20 cellular contexts compared by ENCODE assay signal in genomic region chr2:1767939-1768691, GRCh38. TPM values are rescaled to one million over a fixed set of nuclear protein-coding genes. Genes with fewer than 3 reads are reported as not detected.
A peak's percentile ranks its signal among the peaks of the same experiment; 100 is the strongest.
DNase-seq lines count a peak whose midpoint lies in the region; ATAC-seq and TF ChIP-seq lines count a peak whose summit lies in the region.
"Had no signal": no experiment of that assay in that cellular context is flagged by ENCODE, and none has a peak within 500 bp of the region (broad histone marks: within the 10 kb centered on the region; RNA-seq: fewer than 3 reads in every experiment).

No MANE protein-coding gene starts in this region.

- H3K4me1 ChIP-seq in Panc1 (ENCODE audit: control insufficient read depth, insufficient read depth, low read length): peaks cover 20% of the 10 kb centered on the region
- no peaks in the 10 kb centered on the region for H3K4me1 ChIP-seq in HAP-1
- H3K4me1 ChIP-seq: BE2C had no signal

- BruUV-seq in Panc1 (replicated peaks; lab: Mats Ljungman, UMichigan): no TSS peak

- in situ Hi-C loops in Panc1 (cut with HindIII; ENCODE audit: low pct_unique_long_range_greater_than_20kb, low sequenced_read_pairs) (no loop called here), HAP-1 (cut with MboI; ENCODE audit: low sequenced_read_pairs) (no loop called here)

- H3K27ac Mint-ChIP-seq in type B pancreatic cell: no peak overlapping the region
- H3K27ac Mint-ChIP-seq: CD4-positive, alpha-beta T cell had no signal

- H3K9me3 ChIP-seq in Panc1 (ENCODE audit: control insufficient read depth, insufficient read depth, low read depth, low read length): no peaks in the 10 kb centered on the region
- no peaks in the 10 kb centered on the region for H3K9me3 ChIP-seq in HAP-1
- H3K9me3 ChIP-seq: BE2C, MG63, SK-N-SH had no signal

- intact Hi-C loops in Panc1 (cut with micrococcal nuclease; ENCODE audit: unreplicated experiment): loop anchor here (2.0 to 10.0 kb wide), 3 partner anchors 133 to 217 kb away; no protein-coding TSS in a partner anchor

- peaks cover 23% of the 10 kb centered on the region for H3K27me3 Mint-ChIP-seq in type B pancreatic cell
- H3K27me3 Mint-ChIP-seq: CD4-positive, alpha-beta T cell had no signal

- H3K4me3 Mint-ChIP-seq in type B pancreatic cell: no peak overlapping the region
- H3K4me3 Mint-ChIP-seq: CD4-positive, alpha-beta T cell had no signal

- H3K36me3 ChIP-seq in H7 (replicated peaks; ENCODE audit: control insufficient read depth, insufficient read depth, low read length): no peaks in the 10 kb centered on the region
- no peaks in the 10 kb centered on the region for H3K36me3 ChIP-seq in Panc1 (ENCODE audit: control insufficient read depth, insufficient read depth, low read length)
- H3K36me3 ChIP-seq in HAP-1 (replicated peaks): no peaks in the 10 kb centered on the region
- H3K36me3 ChIP-seq: BE2C, MG63 had no signal

- DNase-seq in H7 (peak; percentile 45), Panc1 (ENCODE audit: low read depth, low spot score) (no peak), mesenteric fat pad (ENCODE audit: low spot score) (peak; percentile 86), type B pancreatic cell (ENCODE audit: extremely low spot score, unreplicated experiment) (peak; percentile 50), dermis blood vessel endothelial cell (no peak), HAP-1 (ENCODE audit: low spot score in 2 of 2) (no peak)
- DNase-seq: BE2C; CD4-positive, alpha-beta T cell; COR-L47; DMS79; MG63; NCI-H1417; NCI-H187; NCI-H446; NCI-H526; SIG-M5; SK-N-SH had no signal

- no peaks in the 10 kb centered on the region for H3K36me3 Mint-ChIP-seq in type B pancreatic cell

- CTCF ChIA-PET in Panc1 (lab: Charles Lee): interaction anchor here (1.1 kb wide), 1 partner anchor 179 kb away, joined by 3 read pairs; no protein-coding TSS in a partner anchor

- H3K27ac ChIP-seq in Panc1 (ENCODE audit: low read length): peak overlapping the region; percentile 82
- H3K27ac ChIP-seq: RWPE1 had no signal

- ATAC-seq in Panc1 (no peak), HG02885 (IDR thresholded peaks at IDR 0.05; ENCODE audit: poor library complexity, unreplicated experiment) (no peak)
- ATAC-seq: HCT116 had no signal

- no peak overlapping the region for H3K4me3 ChIP-seq in H7 (ENCODE audit: insufficient read depth, low read depth, low read length)
- no peak overlapping the region for H3K4me3 ChIP-seq in Panc1 (ENCODE audit: low read depth in 2 of 2, low read length in 2 of 2)
- no peak overlapping the region for H3K4me3 ChIP-seq in HAP-1
- H3K4me3 ChIP-seq: MG63 had no signal

- H3K4me1 Mint-ChIP-seq in type B pancreatic cell (ENCODE audit: unreplicated experiment): peaks cover 10% of the 10 kb centered on the region

- H3K9me3 Mint-ChIP-seq in type B pancreatic cell: no peaks in the 10 kb centered on the region
- H3K9me3 Mint-ChIP-seq: CD4-positive, alpha-beta T cell had no signal

- POLR2A ChIA-PET in Panc1 (lab: Charles Lee): no interaction called here

- H3K27me3 ChIP-seq in H7 (ENCODE audit: control insufficient read depth, insufficient read depth, low read length) (no peaks in the 10 kb centered on the region), Panc1 (ENCODE audit: control insufficient read depth, insufficient read depth, low read length) (no peaks in the 10 kb centered on the region), HAP-1 (ENCODE audit: low read depth) (no peaks in the 10 kb centered on the region)
- H3K27me3 ChIP-seq: BE2C, MG63 had no signal

- no peak for TF ChIP-seq CTCF in Panc1 (IDR thresholded peaks at IDR 0.05)
- no peak for TF ChIP-seq CTCF in type B pancreatic cell (conservative IDR thresholded peaks at IDR 0.05)

RNA-seq across cellular contexts. Expression of gene PXDN, which starts 23.8 kb away (rescaled TPM):
- total RNA-seq in H7 (2014; rRNA removed; shearing (Covaris generic)): 102 and 124 TPM in 2 replicates
- 2.5 TPM for total RNA-seq in Panc1 (2021; ENCODE audit: unreplicated experiment)
- 4.5 TPM for polyA plus RNA-seq in Panc1 (2012; ENCODE audit: insufficient read length)
- 228 TPM for total RNA-seq in mesenteric fat pad
- total RNA-seq in type B pancreatic cell (ENCODE audit: low replicate concordance): 58.4 and 150 TPM in 2 replicates
- total RNA-seq in dermis blood vessel endothelial cell: 563 and 762 TPM in 2 replicates

Comparison
In these comparisons a context has a peak if more than half of its experiments do, and no peak if none do; other contexts are left out.
1. DNase-seq: peak in H7 (single experiment), mesenteric fat pad (single experiment) and type B pancreatic cell (single experiment); none in Panc1 (single experiment), dermis blood vessel endothelial cell (single experiment) and HAP-1 (0 of 2).
2. RNA of gene PXDN, which starts 23.8 kb away (total RNA-seq): 563 to 762 TPM in dermis blood vessel endothelial cell, 228 TPM in mesenteric fat pad (single experiment), 58.4 to 150 TPM in type B pancreatic cell and 102 to 124 TPM in H7; 2.5 TPM in Panc1 (single experiment); every median in the first group is over 10 times any median in the second.